ENCODE assay signal across 27 cellular contexts in genomic region chr2:12776457-12777049, GRCh38.
"Had no signal": no experiment of that assay in that cellular context is flagged by ENCODE, and none has a peak within 500 bp of the region (broad histone marks: within the 10 kb centered on the region; RNA-seq: fewer than 3 reads in every experiment).

No MANE protein-coding gene starts in this region.

- H3K4me3 Mint-ChIP-seq: naive B cell; naive thymus-derived CD8-positive, alpha-beta T cell; natural killer cell treated with Interleukin-12 subunit alpha and Interleukin-12 subunit beta and Interleukin-15 and Interleukin-18, amount 100 ng/mL, for 72 hours; neural progenitor cell; stimulated activated effector memory CD8-positive, alpha-beta T cell treated with anti-CD3 and anti-CD28 coated beads, Interleukin-12 subunit alpha, Interleukin-12 subunit beta, amount 100 ng/mL, for 72 hours; stimulated activated naive B cell treated with anti-CD40 and anti-IgM and Interleukin-4, amounts not matched to agents 10 μg/mL and 1 μg/mL and 100 μg/mL, for 72 hours; stimulated activated naive CD8-positive, alpha-beta T cell treated with anti-CD3 and anti-CD28 coated beads, Interleukin-15, Interleukin-2, amounts not matched to agents 100 ng/mL and 50 ng/mL, for 24 hours; type B pancreatic cell had no signal

- DNase-seq: naive B cell; naive thymus-derived CD8-positive, alpha-beta T cell; occipital lobe; ovary; posterior cingulate gyrus; psoas muscle; right cardiac atrium; right lobe of liver; small intestine; stimulated activated CD4-positive, alpha-beta T cell treated with anti-CD3 and anti-CD28 coated beads, Interleukin-15, amount 100 ng/mL, for 24 hours; stimulated activated CD4-positive, alpha-beta T cell treated with anti-CD3 and anti-CD28 coated beads, Interleukin-2, amount 100 ng/mL, for 24 hours; stimulated activated CD4-positive, alpha-beta T cell treated with anti-CD3 and anti-CD28 coated beads, Interleukin-2, amount 100 ng/mL, for 48 hours; stimulated activated CD4-positive, alpha-beta T cell treated with anti-CD3 and anti-CD28 coated beads, Interleukin-4, amount 100 ng/mL, for 24 hours; stimulated activated naive B cell treated with anti-CD40 and anti-IgM and Interleukin-4, amounts not matched to agents 10 μg/mL and 1 μg/mL and 100 μg/mL, for 72 hours; stimulated activated naive CD4-positive, alpha-beta T cell treated with Interleukin-2 at 50 U/mL for 16 hours; stomach; tibial artery; transverse colon; upper lobe of right lung; uterus had no signal

- H3K36me3 ChIP-seq: neural progenitor cell, ovary, right lobe of liver, stomach, tibial artery, transverse colon, upper lobe of right lung, uterus had no signal

- H3K27me3 ChIP-seq: neural progenitor cell, ovary, right lobe of liver, stomach, tibial artery, transverse colon, upper lobe of right lung, uterus had no signal

- H3K4me3 ChIP-seq: neural progenitor cell, ovary, psoas muscle, right lobe of liver, stomach, tibial artery, transverse colon, upper lobe of right lung, uterus had no signal

- H3K4me1 ChIP-seq: parathyroid adenoma, psoas muscle, right lobe of liver, stomach, tibial artery, transverse colon, upper lobe of right lung, uterus had no signal

- H3K9me3 ChIP-seq: ovary, psoas muscle, right lobe of liver, tibial artery, transverse colon, upper lobe of right lung, uterus had no signal

- H3K36me3 Mint-ChIP-seq: naive thymus-derived CD8-positive, alpha-beta T cell; natural killer cell treated with Interleukin-12 subunit alpha and Interleukin-12 subunit beta and Interleukin-15 and Interleukin-18, amount 100 ng/mL, for 72 hours; neural progenitor cell; stimulated activated effector memory CD8-positive, alpha-beta T cell treated with anti-CD3 and anti-CD28 coated beads, Interleukin-12 subunit alpha, Interleukin-12 subunit beta, amount 100 ng/mL, for 72 hours; type B pancreatic cell had no signal

- H3K27ac Mint-ChIP-seq: naive B cell; naive thymus-derived CD8-positive, alpha-beta T cell; natural killer cell treated with Interleukin-12 subunit alpha and Interleukin-12 subunit beta and Interleukin-15 and Interleukin-18, amount 100 ng/mL, for 72 hours; neural progenitor cell; progenitor cell of endocrine pancreas; stimulated activated effector memory CD8-positive, alpha-beta T cell treated with anti-CD3 and anti-CD28 coated beads, Interleukin-12 subunit alpha, Interleukin-12 subunit beta, amount 100 ng/mL, for 72 hours; stimulated activated naive B cell treated with anti-CD40 and anti-IgM and Interleukin-4, amounts not matched to agents 10 μg/mL and 1 μg/mL and 100 μg/mL, for 72 hours; stimulated activated naive CD8-positive, alpha-beta T cell treated with anti-CD3 and anti-CD28 coated beads, Interleukin-15, Interleukin-2, amounts not matched to agents 100 ng/mL and 50 ng/mL, for 24 hours; type B pancreatic cell had no signal

- H3K9me3 Mint-ChIP-seq: type B pancreatic cell had no signal

- ATAC-seq: naive thymus-derived CD8-positive, alpha-beta T cell; natural killer cell treated with Interleukin-12 subunit alpha and Interleukin-12 subunit beta and Interleukin-15 and Interleukin-18, amount 100 ng/mL, for 72 hours; psoas muscle; right cardiac atrium; stimulated activated effector memory CD8-positive, alpha-beta T cell treated with anti-CD3 and anti-CD28 coated beads, Interleukin-12 subunit alpha, Interleukin-12 subunit beta, amount 100 ng/mL, for 72 hours; stimulated activated naive B cell treated with anti-CD40 and anti-IgM and Interleukin-4, amounts not matched to agents 10 μg/mL and 1 μg/mL and 100 μg/mL, for 72 hours; upper lobe of right lung had no signal

- H3K27ac ChIP-seq: neural progenitor cell, ovary, parathyroid adenoma, psoas muscle, right lobe of liver, stomach, tibial artery, transverse colon, upper lobe of right lung, uterus had no signal

- H3K4me1 Mint-ChIP-seq: naive B cell; stimulated activated naive B cell treated with anti-CD40 and anti-IgM and Interleukin-4, amounts not matched to agents 10 μg/mL and 1 μg/mL and 100 μg/mL, for 72 hours had no signal
